Comparison of ENCODE assay signal across 26 cellular contexts in genomic region chr16:29009838-29010166, GRCh38. TPM values are rescaled to one million over a fixed set of nuclear protein-coding genes. Genes with fewer than 3 reads are reported as not detected.
A peak's percentile ranks its signal among the peaks of the same experiment; 100 is the strongest.
DNase-seq lines count a peak whose midpoint lies in the region; ATAC-seq and TF ChIP-seq lines count a peak whose summit lies in the region.
"Had no signal": no experiment of that assay in that cellular context is flagged by ENCODE, and none has a peak within 500 bp of the region (broad histone marks: within the 10 kb centered on the region; RNA-seq: fewer than 3 reads in every experiment).

No MANE protein-coding gene starts in this region.

- no peaks in the 10 kb centered on the region for H3K27me3 Mint-ChIP-seq in activated CD4-positive, alpha-beta T cell treated with anti-CD3 and anti-CD28 coated beads, Interleukin-2, amount 10 ng/mL, durations not matched to agents 24 days and 14 days
- H3K27me3 Mint-ChIP-seq in CD8-positive, alpha-beta T cell (ENCODE audit: low read depth) = no peaks in the 10 kb centered on the region
- H3K27me3 Mint-ChIP-seq in activated CD8-positive, alpha-beta T cell treated with anti-CD3 and anti-CD28 coated beads for 36 hours = no peaks in the 10 kb centered on the region
- no peaks in the 10 kb centered on the region for H3K27me3 Mint-ChIP-seq in naive thymus-derived CD4-positive, alpha-beta T cell

- peaks cover 14% of the 10 kb centered on the region for H3K9me3 Mint-ChIP-seq in activated CD4-positive, alpha-beta T cell treated with anti-CD3 and anti-CD28 coated beads, Interleukin-2, amount 10 ng/mL, durations not matched to agents 24 days and 14 days
- peaks cover 2% of the 10 kb centered on the region for H3K9me3 Mint-ChIP-seq in CD8-positive, alpha-beta T cell
- peaks cover 6% of the 10 kb centered on the region for H3K9me3 Mint-ChIP-seq in activated CD8-positive, alpha-beta T cell treated with anti-CD3 and anti-CD28 coated beads for 36 hours
- peaks cover 0 to 5% (median 0%) of the 10 kb centered on the region in 11 donors for H3K9me3 Mint-ChIP-seq in naive thymus-derived CD4-positive, alpha-beta T cell
- H3K9me3 Mint-ChIP-seq: neural progenitor cell had no signal

- H3K27me3 ChIP-seq in CD8-positive, alpha-beta T cell (ENCODE audit: insufficient read depth, low read length) = no peaks in the 10 kb centered on the region
- H3K27me3 ChIP-seq in naive thymus-derived CD4-positive, alpha-beta T cell (ENCODE audit: control insufficient read depth in 2 of 2, insufficient read depth in 2 of 2, low read length in 2 of 2) = no peaks in the 10 kb centered on the region
- no peaks in the 10 kb centered on the region for H3K27me3 ChIP-seq in psoas muscle (ENCODE audit: insufficient read depth in 3 of 3, low read length in 2 of 3)
- H3K27me3 ChIP-seq: neural progenitor cell, uterus had no signal

- no peaks in the 10 kb centered on the region for H3K36me3 ChIP-seq in CD8-positive, alpha-beta T cell (ENCODE audit: insufficient read depth, low read length)
- H3K36me3 ChIP-seq in naive thymus-derived CD4-positive, alpha-beta T cell (ENCODE audit: control insufficient read depth in 2 of 3, insufficient read depth in 3 of 3, low read length in 3 of 3) = no peaks in the 10 kb centered on the region
- no peaks in the 10 kb centered on the region for H3K36me3 ChIP-seq in psoas muscle (ENCODE audit: insufficient read depth in 1 of 2, low read depth in 1 of 2)
- H3K36me3 ChIP-seq: heart right ventricle, neural progenitor cell, thoracic aorta, uterus had no signal

- peaks cover 2% of the 10 kb centered on the region for H3K36me3 Mint-ChIP-seq in activated CD4-positive, alpha-beta T cell treated with anti-CD3 and anti-CD28 coated beads, Interleukin-2, amount 10 ng/mL, durations not matched to agents 24 days and 14 days (ENCODE audit: low read depth)
- H3K36me3 Mint-ChIP-seq in CD8-positive, alpha-beta T cell = no peaks in the 10 kb centered on the region
- peaks cover 6% of the 10 kb centered on the region for H3K36me3 Mint-ChIP-seq in activated CD8-positive, alpha-beta T cell treated with anti-CD3 and anti-CD28 coated beads for 36 hours (ENCODE audit: low read depth)
- H3K36me3 Mint-ChIP-seq in naive thymus-derived CD4-positive, alpha-beta T cell = peaks cover 0 to 5% (median 0%) of the 10 kb centered on the region in 5 donors
- H3K36me3 Mint-ChIP-seq: neural progenitor cell had no signal

- peaks cover 69% of the 10 kb centered on the region for H3K4me1 ChIP-seq in CD8-positive, alpha-beta T cell (ENCODE audit: insufficient read depth, low read length)
- peaks cover 38 to 67% of the 10 kb centered on the region in 2 donors for H3K4me1 ChIP-seq in naive thymus-derived CD4-positive, alpha-beta T cell (ENCODE audit: control insufficient read depth in 2 of 2, insufficient read depth in 2 of 2, low read length in 2 of 2)
- no peaks in the 10 kb centered on the region for H3K4me1 ChIP-seq in psoas muscle
- H3K4me1 ChIP-seq: neural progenitor cell, parathyroid adenoma, uterus had no signal

- intact Hi-C loops in activated CD4-positive, alpha-beta T cell treated with anti-CD3 and anti-CD28 coated beads, Interleukin-2, amount 10 ng/mL, durations not matched to agents 24 days and 14 days (cut with micrococcal nuclease) = no loop called here
- intact Hi-C loops in CD8-positive, alpha-beta T cell (cut with DNase I, micrococcal nuclease) = loop anchor here (2.0 to 5.0 kb wide), 3 partner anchors 15 to 38 kb away; partner anchors contain the start of gene SPNS1 (in 1 of the 2)
- intact Hi-C loops in activated CD8-positive, alpha-beta T cell treated with anti-CD3 and anti-CD28 coated beads for 36 hours (cut with micrococcal nuclease) = no loop called here
- intact Hi-C loops in naive thymus-derived CD4-positive, alpha-beta T cell (cut with micrococcal nuclease) = loop anchor here (1.0 to 2.0 kb wide), 2 partner anchors 11 to 25 kb away; partner anchors contain the start of gene LAT (in 1 of the 2)
- intact Hi-C loops in cardiac septum (cut with DNase I) = no loop called here
- intact Hi-C loops in psoas muscle (cut with DNase I) = no loop called here

- H3K4me3 ChIP-seq in CD8-positive, alpha-beta T cell (ENCODE audit: low read depth, low read length) = no peak overlapping the region
- no peak overlapping the region for H3K4me3 ChIP-seq in naive thymus-derived CD4-positive, alpha-beta T cell (ENCODE audit: low read length)
- no peak overlapping the region for H3K4me3 ChIP-seq in psoas muscle
- H3K4me3 ChIP-seq: heart right ventricle, neural progenitor cell, smooth muscle cell, thoracic aorta, uterus had no signal

- WGBS in psoas muscle, 3 donors = 81 to 84% (median 83%) methylated on average over 2 of the region's 2 CpGs

- ATAC-seq in CD8-positive, alpha-beta T cell = no peak
- no peak for ATAC-seq in activated CD8-positive, alpha-beta T cell treated with anti-CD3 and anti-CD28 coated beads for 36 hours
- no peak for ATAC-seq in naive thymus-derived CD4-positive, alpha-beta T cell
- ATAC-seq in psoas muscle (no peak), HG02884 (IDR thresholded peaks at IDR 0.05; ENCODE audit: unreplicated experiment) (no peak)
- ATAC-seq: heart right ventricle, left ventricle myocardium superior, Right ventricle myocardium inferior, SK-N-SH treated with all-trans-retinoic acid at 6 μM for 48 hours had no signal

- H3K27ac Mint-ChIP-seq in activated CD4-positive, alpha-beta T cell treated with anti-CD3 and anti-CD28 coated beads, Interleukin-2, amount 10 ng/mL, durations not matched to agents 24 days and 14 days = peak overlapping the region; percentile 95
- H3K27ac Mint-ChIP-seq in CD8-positive, alpha-beta T cell = peak overlapping the region; percentile 99
- peak overlapping the region; percentile 99 for H3K27ac Mint-ChIP-seq in activated CD8-positive, alpha-beta T cell treated with anti-CD3 and anti-CD28 coated beads for 36 hours
- H3K27ac Mint-ChIP-seq in naive thymus-derived CD4-positive, alpha-beta T cell = peak overlapping the region; percentile 93 to 99 (median 97)
- H3K27ac Mint-ChIP-seq: neural progenitor cell had no signal

- POLR2A ChIA-PET in CD8-positive, alpha-beta T cell (lab: Charles Lee) = interaction anchor here (0.8 to 5.3 kb wide), 4 partner anchors 10 to 22 kb away, joined by 3 to 52 read pairs (median 5); partner anchors contain the start of gene LAT
- POLR2A ChIA-PET in activated CD8-positive, alpha-beta T cell treated with anti-CD3 and anti-CD28 coated beads for 36 hours (lab: Charles Lee) = interaction anchor here (0.7 to 2.7 kb wide), 5 partner anchors 11 to 23 kb away, joined by 3 to 12 read pairs (median 6); no protein-coding TSS in a partner anchor
- POLR2A ChIA-PET in naive thymus-derived CD4-positive, alpha-beta T cell (lab: Charles Lee) = interaction anchor here (1.0 to 9.3 kb wide), 6 partner anchors 8 to 85 kb away, joined by 3 to 194 read pairs (median 6); partner anchors contain the start of genes LAT, RABEP2 and SPNS1

- DNase-seq in activated CD4-positive, alpha-beta T cell treated with anti-CD3 and anti-CD28 coated beads, Interleukin-2, amount 10 ng/mL, durations not matched to agents 24 days and 14 days = no peak
- DNase-seq in activated CD4-positive, alpha-beta T cell treated with anti-CD3 and anti-CD28 coated beads, Interleukin-2, amount 50 U/mL, for 4 hours = no peak
- DNase-seq in CD8-positive, alpha-beta T cell = no peak
- no peak for DNase-seq in activated CD8-positive, alpha-beta T cell treated with anti-CD3 and anti-CD28 coated beads for 36 hours
- no peak for DNase-seq in naive thymus-derived CD4-positive, alpha-beta T cell
- DNase-seq in cardiac septum (ENCODE audit: low spot score) (no peak), psoas muscle (no peak)
- DNase-seq: activated gamma-delta T cell treated with Interleukin-2 at 50 U/mL for 16 hours, activated T-cell treated with anti-CD3 and anti-CD28 coated beads for 4 hours, heart right ventricle, Karpas-422, left ventricle myocardium superior, mesendoderm, NCI-H1417 treated with DMSO at 0.1 percent for 48 hours, NCI-H2081, NCI-H2227 treated with DMSO at 0.1 percent for 48 hours, NCI-H526 treated with DMSO at 0.1 percent for 48 hours, right cardiac atrium, uterus had no signal

- no peak for TF ChIP-seq CTCF in CD8-positive, alpha-beta T cell (IDR thresholded peaks at IDR 0.05)
- no peak for TF ChIP-seq CTCF in activated CD8-positive, alpha-beta T cell treated with anti-CD3 and anti-CD28 coated beads for 36 hours (IDR thresholded peaks at IDR 0.05)
- no peak for TF ChIP-seq CTCF in psoas muscle (IDR thresholded peaks at IDR 0.05)

- H3K4me1 Mint-ChIP-seq in activated CD4-positive, alpha-beta T cell treated with anti-CD3 and anti-CD28 coated beads, Interleukin-2, amount 10 ng/mL, durations not matched to agents 24 days and 14 days = peaks cover 52% of the 10 kb centered on the region
- peaks cover 66% of the 10 kb centered on the region for H3K4me1 Mint-ChIP-seq in CD8-positive, alpha-beta T cell (ENCODE audit: low read depth)
- H3K4me1 Mint-ChIP-seq in activated CD8-positive, alpha-beta T cell treated with anti-CD3 and anti-CD28 coated beads for 36 hours (ENCODE audit: low read depth) = peaks cover 64% of the 10 kb centered on the region
- peaks cover 44 to 88% (median 62%) of the 10 kb centered on the region in 7 donors for H3K4me1 Mint-ChIP-seq in naive thymus-derived CD4-positive, alpha-beta T cell
- H3K4me1 Mint-ChIP-seq: neural progenitor cell had no signal

- H3K4me3 Mint-ChIP-seq in activated CD4-positive, alpha-beta T cell treated with anti-CD3 and anti-CD28 coated beads, Interleukin-2, amount 10 ng/mL, durations not matched to agents 24 days and 14 days = no peak overlapping the region
- peak overlapping the region; percentile 67 for H3K4me3 Mint-ChIP-seq in CD8-positive, alpha-beta T cell
- peak overlapping the region; percentile 70 for H3K4me3 Mint-ChIP-seq in activated CD8-positive, alpha-beta T cell treated with anti-CD3 and anti-CD28 coated beads for 36 hours
- peak overlapping the region in 8 of 10 donors; percentile 10 to 88 (median 75) for H3K4me3 Mint-ChIP-seq in naive thymus-derived CD4-positive, alpha-beta T cell
- H3K4me3 Mint-ChIP-seq: neural progenitor cell had no signal

- no peaks in the 10 kb centered on the region for H3K9me3 ChIP-seq in CD8-positive, alpha-beta T cell (ENCODE audit: low read length)
- H3K9me3 ChIP-seq in naive thymus-derived CD4-positive, alpha-beta T cell (ENCODE audit: control insufficient read depth in 2 of 3, low read length in 3 of 3) = no peaks in the 10 kb centered on the region
- no peaks in the 10 kb centered on the region for H3K9me3 ChIP-seq in psoas muscle
- H3K9me3 ChIP-seq: heart right ventricle, thoracic aorta, uterus had no signal

- H3K27ac ChIP-seq in CD8-positive, alpha-beta T cell (ENCODE audit: low read depth, low read length) = no peak overlapping the region
- peak overlapping the region; percentile 74 for H3K27ac ChIP-seq in naive thymus-derived CD4-positive, alpha-beta T cell (ENCODE audit: low read depth, low read length)
- H3K27ac ChIP-seq in psoas muscle = no peak overlapping the region
- H3K27ac ChIP-seq: neural progenitor cell, parathyroid adenoma, thoracic aorta, uterus had no signal

- CTCF ChIA-PET in CD8-positive, alpha-beta T cell (lab: Charles Lee) = interaction anchor here (2.2 to 2.6 kb wide), 2 partner anchors 11 to 21 kb away, joined by 7 to 10 read pairs; no protein-coding TSS in a partner anchor
- CTCF ChIA-PET in activated CD8-positive, alpha-beta T cell treated with anti-CD3 and anti-CD28 coated beads for 36 hours (lab: Charles Lee) = interaction anchor here (1.2 to 1.7 kb wide), 3 partner anchors 12 to 22 kb away, joined by 3 to 5 read pairs (median 5); no protein-coding TSS in a partner anchor
- CTCF ChIA-PET in naive thymus-derived CD4-positive, alpha-beta T cell (lab: Charles Lee) = interaction anchor here (0.8 to 2.3 kb wide), 4 partner anchors 11 to 36 kb away, joined by 3 to 9 read pairs (median 4); no protein-coding TSS in a partner anchor

RNA-seq across cellular contexts. Expression of gene LAT, which starts 24.9 kb away (rescaled TPM):
- total RNA-seq in activated CD4-positive, alpha-beta T cell treated with anti-CD3 and anti-CD28 coated beads, Interleukin-2, amount 10 ng/mL, durations not matched to agents 24 days and 14 days = 228 and 238 TPM in 2 replicates
- total RNA-seq in CD8-positive, alpha-beta T cell = 100 to 1,000 TPM; 175 to 176 TPM
- 100 to 1,000 TPM; 193 to 206 TPM for total RNA-seq in activated CD8-positive, alpha-beta T cell treated with anti-CD3 and anti-CD28 coated beads for 36 hours
- total RNA-seq in naive thymus-derived CD4-positive, alpha-beta T cell = 100 to 1,000 TPM; 179 to 476 (median 342) TPM
- 100 to 1,000 TPM; 317 to 445 TPM for polyA plus RNA-seq in naive thymus-derived CD4-positive, alpha-beta T cell
- total RNA-seq in cardiac septum (2.0 TPM), psoas muscle (1 to 10 TPM; 1.6 to 2.0 (median 1.7) TPM)
- 1 to 10 TPM; 1.7 to 2.1 (median 1.8) TPM for polyA plus RNA-seq in psoas muscle

RNA-seq across cellular contexts. Expression of gene SPNS1, which starts 35.2 kb away (rescaled TPM):
- total RNA-seq in activated CD4-positive, alpha-beta T cell treated with anti-CD3 and anti-CD28 coated beads, Interleukin-2, amount 10 ng/mL, durations not matched to agents 24 days and 14 days = 21.2 and 23.1 TPM in 2 replicates
- total RNA-seq in CD8-positive, alpha-beta T cell = 10 to 100 TPM; 31.7 to 31.8 TPM
- 10 to 100 TPM; 14.6 to 18.2 TPM for total RNA-seq in activated CD8-positive, alpha-beta T cell treated with anti-CD3 and anti-CD28 coated beads for 36 hours
- total RNA-seq in naive thymus-derived CD4-positive, alpha-beta T cell = 10 to 100 TPM; 31.1 to 47.0 (median 42.1) TPM
- 10 to 100 TPM; 22.6 to 40.4 TPM for polyA plus RNA-seq in naive thymus-derived CD4-positive, alpha-beta T cell
- total RNA-seq in cardiac septum (15.6 TPM), psoas muscle (10 to 100 TPM; 12.9 to 20.3 (median 16.1) TPM)
- 10 to 100 TPM; 21.9 to 46.9 (median 38.0) TPM for polyA plus RNA-seq in psoas muscle

RNA-seq across cellular contexts. Expression of gene NFATC2IP, which starts 59.1 kb away (rescaled TPM):
- total RNA-seq in activated CD4-positive, alpha-beta T cell treated with anti-CD3 and anti-CD28 coated beads, Interleukin-2, amount 10 ng/mL, durations not matched to agents 24 days and 14 days = 108 and 112 TPM in 2 replicates
- total RNA-seq in CD8-positive, alpha-beta T cell = 10 to 100 TPM; 45.8 to 52.5 TPM
- total RNA-seq in activated CD8-positive, alpha-beta T cell treated with anti-CD3 and anti-CD28 coated beads for 36 hours = 10 to 100 TPM; 63.8 to 71.8 TPM
- total RNA-seq in naive thymus-derived CD4-positive, alpha-beta T cell = 100 to 1,000 TPM in 3 of 5 experiments, 10 to 100 TPM in 2; 70.9 to 117 (median 111) TPM
- polyA plus RNA-seq in naive thymus-derived CD4-positive, alpha-beta T cell = 10 to 100 TPM; 26.0 to 37.8 TPM
- 17.9 TPM for total RNA-seq in cardiac septum
- total RNA-seq in psoas muscle = 10 to 100 TPM; 17.6 to 20.4 (median 18.8) TPM
- polyA plus RNA-seq in psoas muscle = 10 to 100 TPM; 10.6 to 16.4 (median 16.2) TPM

Comparison
In these comparisons a context has a peak if more than half of its experiments do, and no peak if none do; other contexts are left out.
1. RNA of gene LAT, which starts 24.9 kb away (total RNA-seq): 179 to 476 TPM in naive thymus-derived CD4-positive, alpha-beta T cell, 228 to 238 TPM in activated CD4-positive, alpha-beta T cell treated with anti-CD3 and anti-CD28 coated beads, Interleukin-2, amount 10 ng/mL, durations not matched to agents 24 days and 14 days, 193 to 206 TPM in activated CD8-positive, alpha-beta T cell treated with anti-CD3 and anti-CD28 coated beads for 36 hours and 175 to 176 TPM in CD8-positive, alpha-beta T cell; 2.0 TPM in cardiac septum (single experiment) and 1.6 to 2.0 TPM in psoas muscle; every median in the first group is over 10 times any median in the second.
2. intact Hi-C loops: an anchor here in CD8-positive, alpha-beta T cell (2.0 to 5.0 kb wide) and naive thymus-derived CD4-positive, alpha-beta T cell (1.0 to 2.0 kb wide); none called in activated CD4-positive, alpha-beta T cell treated with anti-CD3 and anti-CD28 coated beads, Interleukin-2, amount 10 ng/mL, durations not matched to agents 24 days and 14 days, activated CD8-positive, alpha-beta T cell treated with anti-CD3 and anti-CD28 coated beads for 36 hours, cardiac septum and psoas muscle.
3. Peak in every context shown above with its lines, with median percentiles within 50 percentile points of each other: H3K27ac Mint-ChIP-seq.